8 cellular contexts compared by ENCODE assay signal in the genomic region with DNA sequence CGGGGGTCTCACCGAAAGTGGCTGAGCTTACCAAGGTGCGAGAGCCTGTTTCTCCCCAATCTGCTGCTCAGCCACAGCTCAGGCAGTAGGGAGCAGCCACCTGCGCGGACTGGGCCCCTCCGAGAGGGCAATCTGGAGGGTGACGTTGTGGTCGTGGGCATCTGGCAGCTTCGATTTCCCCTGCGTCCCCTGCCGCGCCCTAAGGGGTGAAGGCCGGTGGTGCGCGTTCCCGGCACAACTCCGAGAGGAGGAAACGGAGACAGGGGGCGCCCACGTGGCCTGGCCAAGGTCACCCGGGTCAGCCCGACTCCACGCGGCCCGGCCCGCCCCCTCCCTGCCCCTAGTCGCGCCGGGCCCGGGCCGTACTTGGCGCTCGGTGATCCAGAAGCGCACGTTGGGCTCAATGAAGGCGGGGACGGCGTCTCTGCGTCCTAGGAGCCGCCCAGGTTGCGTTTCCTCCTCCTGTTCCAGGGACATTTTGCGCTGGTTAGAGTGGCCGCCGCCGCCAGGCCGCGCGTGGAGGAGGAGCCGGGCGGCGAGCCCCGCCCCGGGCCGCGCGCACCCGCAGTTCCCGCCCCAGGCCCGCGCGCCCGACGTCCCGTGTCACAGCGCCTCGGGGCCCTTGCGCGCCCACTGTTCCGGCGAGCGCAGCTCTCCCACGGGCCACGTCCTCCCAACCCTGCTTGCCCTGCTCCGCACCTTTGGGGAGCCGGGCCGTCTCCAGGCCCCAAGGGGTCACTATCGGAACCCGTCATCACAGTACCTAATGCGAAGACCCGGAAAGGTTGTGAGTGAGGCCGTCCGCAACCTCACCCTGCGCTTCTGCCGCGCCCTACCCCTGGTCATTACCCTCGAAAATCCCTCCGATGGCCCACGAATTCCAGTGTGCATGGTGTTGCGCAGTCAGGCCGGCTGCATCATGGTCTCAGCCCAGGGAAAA. TPM values are rescaled to one million over a fixed set of nuclear protein-coding genes. Genes with fewer than 3 reads are reported as not detected.
A peak's percentile ranks its signal among the peaks of the same experiment; 100 is the strongest.
DNase-seq lines count a peak whose midpoint lies in the region; ATAC-seq lines count a peak whose summit lies in the region.

A gene with protein sequence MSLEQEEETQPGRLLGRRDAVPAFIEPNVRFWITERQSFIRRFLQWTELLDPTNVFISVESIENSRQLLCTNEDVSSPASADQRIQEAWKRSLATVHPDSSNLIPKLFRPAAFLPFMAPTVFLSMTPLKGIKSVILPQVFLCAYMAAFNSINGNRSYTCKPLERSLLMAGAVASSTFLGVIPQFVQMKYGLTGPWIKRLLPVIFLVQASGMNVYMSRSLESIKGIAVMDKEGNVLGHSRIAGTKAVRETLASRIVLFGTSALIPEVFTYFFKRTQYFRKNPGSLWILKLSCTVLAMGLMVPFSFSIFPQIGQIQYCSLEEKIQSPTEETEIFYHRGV (minus strand): TSS at position 544 of the 940 bp plus-strand sequence. CDS start 67 bp downstream, at position 477.

- H3K9ac ChIP-seq in mesendoderm (ENCODE audit: low read length), result peak within 1 kb of the TSS; percentile 87

- no peak within 1 kb of the TSS for H2BK120ac ChIP-seq in mesendoderm (ENCODE audit: low read depth, low read length)

- CTCF ChIA-PET in activated CD8-positive, alpha-beta T cell treated with anti-CD3 and anti-CD28 coated beads, Interleukin-2, amount 10 ng/mL, durations not matched to agents 7 days and 5 days (lab: Charles Lee), result interaction anchor here (0.6 to 2.6 kb wide), 7 partner anchors 12 to 324 kb away, joined by 3 to 7 read pairs (median 3); no protein-coding TSS in a partner anchor

- DNase-seq in Ammon's horn (ENCODE audit: low spot score) (peak; percentile 88), NCI-H748 treated with DMSO at 0.1 percent for 48 hours (lab: John Stamatoyannopoulos, UW) (peak; percentile 12), mesendoderm (peak; percentile 64)
- DNase-seq in activated CD8-positive, alpha-beta T cell treated with anti-CD3 and anti-CD28 coated beads, Interleukin-2, amount 10 ng/mL, durations not matched to agents 7 days and 5 days, result peak; percentile 83
- DNase-seq in effector CD8-positive, alpha-beta T cell (lab: John Stamatoyannopoulos, UW), result peak; percentile 59
- DNase-seq in stimulated activated CD8-positive, alpha-beta memory T cell treated with anti-CD3 and anti-CD28 coated beads, Interleukin-15, amount 100 ng/mL, for 1 hour (ENCODE audit: low read depth), result peak; percentile 44

- H3K4me1 ChIP-seq in mesendoderm (ENCODE audit: control insufficient read depth, low read depth, low read length), result no peaks in the 10 kb centered on the region

- no peak within 1 kb of the TSS for H4K5ac ChIP-seq in mesendoderm (ENCODE audit: low read length)

- no CpG with 5 or more reads among the region's 90 CpGs for WGBS in mesendoderm (ENCODE audit: extremely low coverage, insufficient coverage, low lambda C conversion rate)

- no peak within 1 kb of the TSS for H4K8ac ChIP-seq in mesendoderm (ENCODE audit: low read depth, low read length)

- POLR2A ChIA-PET in activated CD8-positive, alpha-beta T cell treated with anti-CD3 and anti-CD28 coated beads, Interleukin-2, amount 10 ng/mL, durations not matched to agents 7 days and 5 days (lab: Charles Lee), result interaction anchor here (0.6 to 1.9 kb wide), 12 partner anchors 8 to 384 kb away, joined by 3 to 10 read pairs (median 4); partner anchors contain the start of genes DENND10 and GRK5

- H3K27ac Mint-ChIP-seq in activated CD8-positive, alpha-beta T cell treated with anti-CD3 and anti-CD28 coated beads, Interleukin-2, amount 10 ng/mL, durations not matched to agents 7 days and 5 days, result peak within 1 kb of the TSS; percentile 97

- no peak within 1 kb of the TSS for H3K23ac ChIP-seq in mesendoderm (ENCODE audit: low read length)

- no peak within 1 kb of the TSS for H3K4ac ChIP-seq in mesendoderm (ENCODE audit: low read depth, low read length)

- peak within 1 kb of the TSS; percentile 76 for H3K4me2 ChIP-seq in mesendoderm (ENCODE audit: low read length)

- no peak within 1 kb of the TSS for H3K27ac ChIP-seq in mesendoderm (ENCODE audit: low read depth, low read length)

- H2BK15ac ChIP-seq in mesendoderm (replicated peaks; ENCODE audit: low read depth), result no peak within 1 kb of the TSS

- peak within 1 kb of the TSS; percentile 96 for H3K56ac ChIP-seq in mesendoderm (ENCODE audit: low read length)

- H3K4me1 Mint-ChIP-seq in activated CD8-positive, alpha-beta T cell treated with anti-CD3 and anti-CD28 coated beads, Interleukin-2, amount 10 ng/mL, durations not matched to agents 7 days and 5 days (ENCODE audit: low read depth), result peaks cover 47% of the 10 kb centered on the region

- H3K36me3 Mint-ChIP-seq in activated CD8-positive, alpha-beta T cell treated with anti-CD3 and anti-CD28 coated beads, Interleukin-2, amount 10 ng/mL, durations not matched to agents 7 days and 5 days (ENCODE audit: low read depth), result peaks cover 55% of the 10 kb centered on the region

- peaks cover 9% of the 10 kb centered on the region for H3K36me3 ChIP-seq in mesendoderm (ENCODE audit: control insufficient read depth, insufficient read depth, low read length)

- H3K79me1 ChIP-seq in mesendoderm (ENCODE audit: low read length), result no peaks in the 10 kb centered on the region

- H3K79me2 ChIP-seq in mesendoderm (ENCODE audit: control insufficient read depth, insufficient read depth, low read length), result no peaks in the 10 kb centered on the region

- H2BK5ac ChIP-seq in mesendoderm (ENCODE audit: low read length), result peak within 1 kb of the TSS; percentile 48

- H3K9me3 Mint-ChIP-seq in activated CD8-positive, alpha-beta T cell treated with anti-CD3 and anti-CD28 coated beads, Interleukin-2, amount 10 ng/mL, durations not matched to agents 7 days and 5 days (ENCODE audit: insufficient read depth), result no peaks in the 10 kb centered on the region

- ATAC-seq in GM18870 (IDR thresholded peaks at IDR 0.05; ENCODE audit: unreplicated experiment), result peak; percentile 75
- peak; percentile 90 for ATAC-seq in HG03103 (IDR thresholded peaks at IDR 0.05; ENCODE audit: low read depth, unreplicated experiment)
- peak; percentile 92 for ATAC-seq in activated CD8-positive, alpha-beta T cell treated with anti-CD3 and anti-CD28 coated beads, Interleukin-2, amount 10 ng/mL, durations not matched to agents 7 days and 5 days

- no peaks in the 10 kb centered on the region for H3K27me3 Mint-ChIP-seq in activated CD8-positive, alpha-beta T cell treated with anti-CD3 and anti-CD28 coated beads, Interleukin-2, amount 10 ng/mL, durations not matched to agents 7 days and 5 days (ENCODE audit: low read depth)

- H3K4me3 Mint-ChIP-seq in activated CD8-positive, alpha-beta T cell treated with anti-CD3 and anti-CD28 coated beads, Interleukin-2, amount 10 ng/mL, durations not matched to agents 7 days and 5 days, result peak within 1 kb of the TSS; percentile 88

- no peaks in the 10 kb centered on the region for H3K27me3 ChIP-seq in mesendoderm (ENCODE audit: insufficient read depth, low read length, poor library complexity)

- H3K4me3 ChIP-seq in mesendoderm (ENCODE audit: low read length), result peak within 1 kb of the TSS; percentile 74

- no peak within 1 kb of the TSS for H3K18ac ChIP-seq in mesendoderm (ENCODE audit: low read length)

- no peak within 1 kb of the TSS for H2AK5ac ChIP-seq in mesendoderm (ENCODE audit: low read length)

RNA-seq across cellular contexts. Expression of the gene that starts here (rescaled TPM):
- 10 to 100 TPM; 35.0 to 36.7 TPM for total RNA-seq in activated CD8-positive, alpha-beta T cell treated with anti-CD3 and anti-CD28 coated beads, Interleukin-2, amount 10 ng/mL, durations not matched to agents 7 days and 5 days
- 40.0 TPM for polyA plus RNA-seq in mesendoderm (2013, experiment 1 of 2)
- polyA plus RNA-seq in mesendoderm (2013, experiment 2 of 2), result 39.8 TPM

Comparison
In these comparisons a context has a peak if more than half of its experiments do, and no peak if none do; other contexts are left out.
1. DNase-seq: peak in every context shown above with its lines; median percentile 88 in Ammon's horn; 83 in activated CD8-positive, alpha-beta T cell treated with anti-CD3 and anti-CD28 coated beads, Interleukin-2, amount 10 ng/mL, durations not matched to agents 7 days and 5 days; 64 in mesendoderm; 59 in effector CD8-positive, alpha-beta T cell; 44 in stimulated activated CD8-positive, alpha-beta memory T cell treated with anti-CD3 and anti-CD28 coated beads, Interleukin-15, amount 100 ng/mL, for 1 hour; 12 in NCI-H748 treated with DMSO at 0.1 percent for 48 hours.